ENCODE assay signal across 23 cellular contexts in genomic region chr22:37481347-37481907, GRCh38. TPM values are rescaled to one million over a fixed set of nuclear protein-coding genes. Genes with fewer than 3 reads are reported as not detected.
A peak's percentile ranks its signal among the peaks of the same experiment; 100 is the strongest.
DNase-seq lines count a peak whose midpoint lies in the region; ATAC-seq and TF ChIP-seq lines count a peak whose summit lies in the region.
"Had no signal": no experiment of that assay in that cellular context is flagged by ENCODE, and none has a peak within 500 bp of the region (broad histone marks: within the 10 kb centered on the region; RNA-seq: fewer than 3 reads in every experiment).

No MANE protein-coding gene starts in this region.

- H3K4me1 ChIP-seq in DOHH2 (ENCODE audit: control insufficient read depth, low read length) (peaks cover 75% of the 10 kb centered on the region), H9 (ENCODE audit: insufficient read depth, low read length) (peaks cover under 1% of the 10 kb centered on the region; the same call in 1 of the 2 replicates)
- peaks cover 12 to 32% of the 10 kb centered on the region in 2 donors for H3K4me1 ChIP-seq in naive thymus-derived CD4-positive, alpha-beta T cell (ENCODE audit: control insufficient read depth in 2 of 2, insufficient read depth in 2 of 2, low read length in 2 of 2)
- H3K4me1 ChIP-seq: BE2C, foreskin keratinocyte had no signal

- TF ChIP-seq CTCF in DOHH2 (IDR thresholded peaks at IDR 0.05; ENCODE audit: low read depth, low read length, poor library complexity, severe bottlenecking), result no peak
- TF ChIP-seq CTCF in H9 (conservative IDR thresholded peaks at IDR 0.05), result no peak

- H3K27me3 ChIP-seq in DOHH2 (ENCODE audit: control insufficient read depth, low read length) (no peaks in the 10 kb centered on the region), H9 (ENCODE audit: insufficient read depth, low read length) (no peaks in the 10 kb centered on the region)
- no peaks in the 10 kb centered on the region for H3K27me3 ChIP-seq in naive thymus-derived CD4-positive, alpha-beta T cell (ENCODE audit: control insufficient read depth in 2 of 2, insufficient read depth in 2 of 2, low read length in 2 of 2)
- H3K27me3 ChIP-seq: BE2C, foreskin keratinocyte had no signal

- H3K4me3 ChIP-seq in DOHH2 (ENCODE audit: low read length), result peak overlapping the region; percentile 96
- H3K4me3 ChIP-seq in naive thymus-derived CD4-positive, alpha-beta T cell (ENCODE audit: low read length), result no peak overlapping the region
- H3K4me3 ChIP-seq: coronary artery, tibial artery had no signal

- peaks cover 89% of the 10 kb centered on the region for H3K79me2 ChIP-seq in DOHH2 (ENCODE audit: control insufficient read depth, low read length)
- no peaks in the 10 kb centered on the region for H3K79me2 ChIP-seq in H9 (ENCODE audit: insufficient read depth, low read length)

- peaks cover 29% of the 10 kb centered on the region for H3K4me1 Mint-ChIP-seq in T-helper 1 cell treated with Interleukin-12 subunit alpha and Interleukin-12 subunit beta and Interleukin-4 antibody, amounts not matched to agents 30 μg/mL and 1 μg/mL, for 36 hours (ENCODE audit: low read depth)
- peaks cover 32 to 45% (median 36%) of the 10 kb centered on the region in 7 donors for H3K4me1 Mint-ChIP-seq in naive thymus-derived CD4-positive, alpha-beta T cell
- peaks cover 5 to 27% of the 10 kb centered on the region in 2 experiments for H3K4me1 Mint-ChIP-seq in H9

- H2AFZ ChIP-seq in H9 (ENCODE audit: low read length), result no peak overlapping the region

- H3K9me2 ChIP-seq in DOHH2 (replicated peaks; ENCODE audit: control insufficient read depth, low read length), result no peaks in the 10 kb centered on the region

- ATAC-seq in activated naive CD4-positive, alpha-beta T cell treated with anti-CD3 and anti-CD28 coated beads, Interleukin-2, amount 50 U/mL, for 72 hours, result no peak
- no peak for ATAC-seq in naive thymus-derived CD4-positive, alpha-beta T cell
- no peak for ATAC-seq in HG03520 (IDR thresholded peaks at IDR 0.05; ENCODE audit: unreplicated experiment)
- ATAC-seq: foreskin keratinocyte had no signal

- peaks cover 93% of the 10 kb centered on the region for H3K36me3 ChIP-seq in DOHH2 (ENCODE audit: control insufficient read depth, low read length)
- H3K36me3 ChIP-seq in naive thymus-derived CD4-positive, alpha-beta T cell (ENCODE audit: control insufficient read depth in 2 of 3, insufficient read depth in 3 of 3, low read length in 3 of 3), result peaks cover 11 to 80% (median 25%) of the 10 kb centered on the region in 3 experiments
- H3K36me3 ChIP-seq: BE2C, tibial artery had no signal

- no peak overlapping the region for H2BK12ac ChIP-seq in H9 (ENCODE audit: insufficient read length, low read depth, low read length)

- H3K4me2 ChIP-seq in DOHH2 (ENCODE audit: low read length) (peak overlapping the region; percentile 100), H9 (ENCODE audit: insufficient read depth, insufficient read length, low read length) (no peak overlapping the region)

- no peak overlapping the region for H3K23ac ChIP-seq in H9 (ENCODE audit: insufficient read length, low read depth, low read length)

- H3K18ac ChIP-seq in H9 (ENCODE audit: insufficient read length, low read depth, low read length), result no peak overlapping the region

- H3T11ph ChIP-seq in H9 (ENCODE audit: low read length), result no peak overlapping the region

- H2AK5ac ChIP-seq in H9 (ENCODE audit: insufficient read length, low read length), result no peak overlapping the region

- no peak overlapping the region for H2BK5ac ChIP-seq in H9 (ENCODE audit: insufficient read length, low read length)

- no peaks in the 10 kb centered on the region for H3K9me3 Mint-ChIP-seq in T-helper 1 cell treated with Interleukin-12 subunit alpha and Interleukin-12 subunit beta and Interleukin-4 antibody, amounts not matched to agents 30 μg/mL and 1 μg/mL, for 36 hours
- H3K9me3 Mint-ChIP-seq in activated naive CD4-positive, alpha-beta T cell treated with anti-CD3 and anti-CD28 coated beads, Interleukin-2, amount 50 U/mL, for 72 hours, result no peaks in the 10 kb centered on the region
- peaks cover 0 to 9% (median 0%) of the 10 kb centered on the region in 11 donors for H3K9me3 Mint-ChIP-seq in naive thymus-derived CD4-positive, alpha-beta T cell
- no peaks in the 10 kb centered on the region for H3K9me3 Mint-ChIP-seq in H9
- H3K9me3 Mint-ChIP-seq: neural crest cell had no signal

- H4K91ac ChIP-seq in H9 (ENCODE audit: insufficient read length, low read depth, low read length), result no peak overlapping the region

- no peak overlapping the region for H2BK15ac ChIP-seq in H9 (ENCODE audit: low read depth, low read length)

- no peaks in the 10 kb centered on the region for H3K27me3 Mint-ChIP-seq in T-helper 1 cell treated with Interleukin-12 subunit alpha and Interleukin-12 subunit beta and Interleukin-4 antibody, amounts not matched to agents 30 μg/mL and 1 μg/mL, for 36 hours (ENCODE audit: low read depth)
- no peaks in the 10 kb centered on the region for H3K27me3 Mint-ChIP-seq in naive thymus-derived CD4-positive, alpha-beta T cell
- peaks cover 19% of the 10 kb centered on the region for H3K27me3 Mint-ChIP-seq in H9 (ENCODE audit: low read depth)

- no peak overlapping the region for H2BK20ac ChIP-seq in H9 (ENCODE audit: low read depth, low read length, poor library complexity, severe bottlenecking)

- no peak overlapping the region for H3K14ac ChIP-seq in H9 (ENCODE audit: insufficient read depth, low read length)

- H4K20me1 ChIP-seq in DOHH2 (ENCODE audit: control insufficient read depth, insufficient read depth, low read depth, low read length) (peaks cover 11% of the 10 kb centered on the region; the same call in 1 of the 2 replicates), H9 (ENCODE audit: control insufficient read depth, insufficient read depth, insufficient read length) (no peaks in the 10 kb centered on the region)

- DNase-seq in T-helper 1 cell (no peak), NK-92 (lab: John Stamatoyannopoulos, UW; ENCODE audit: unreplicated experiment) (no peak), H9 (no peak)
- no peak for DNase-seq in activated naive CD4-positive, alpha-beta T cell treated with anti-CD3 and anti-CD28 coated beads, Interleukin-2, amount 50 U/mL, for 72 hours (ENCODE audit: low spot score in 2 of 2)
- no peak for DNase-seq in naive thymus-derived CD4-positive, alpha-beta T cell
- DNase-seq: BE2C, foreskin keratinocyte, GF-D8, Kasumi-1, mesendoderm, NCI-H1105, NCI-H2107, NCI-H526, SIG-M5, tibial artery had no signal

- no peak overlapping the region for H2BK120ac ChIP-seq in H9 (ENCODE audit: low read depth, low read length, poor library complexity, severe bottlenecking)

- no peaks in the 10 kb centered on the region for H3K9me3 ChIP-seq in DOHH2 (ENCODE audit: control insufficient read depth, insufficient read depth, low read length)
- no peaks in the 10 kb centered on the region for H3K9me3 ChIP-seq in naive thymus-derived CD4-positive, alpha-beta T cell (ENCODE audit: control insufficient read depth in 2 of 3, low read length in 3 of 3)
- H3K9me3 ChIP-seq in H9 (ENCODE audit: control insufficient read depth, low read depth, low read length), result no peaks in the 10 kb centered on the region
- H3K9me3 ChIP-seq: BE2C, tibial artery had no signal

- no CpG with 5 or more reads among the region's 12 CpGs for WGBS in H9 (ENCODE audit: extremely low coverage, insufficient read length, low lambda C conversion rate)

- peaks cover 32% of the 10 kb centered on the region for H3F3A ChIP-seq in DOHH2 (ENCODE audit: control insufficient read depth, insufficient read depth)

- POLR2A ChIA-PET in naive thymus-derived CD4-positive, alpha-beta T cell (lab: Charles Lee), result interaction anchor here (1.9 kb wide), 1 partner anchor 9 kb away, joined by 6 read pairs; no protein-coding TSS in a partner anchor

- peaks cover 38% of the 10 kb centered on the region for H3K36me3 Mint-ChIP-seq in T-helper 1 cell treated with Interleukin-12 subunit alpha and Interleukin-12 subunit beta and Interleukin-4 antibody, amounts not matched to agents 30 μg/mL and 1 μg/mL, for 36 hours (ENCODE audit: low read depth)
- peaks cover 15 to 29% of the 10 kb centered on the region in 2 donors for H3K36me3 Mint-ChIP-seq in activated naive CD4-positive, alpha-beta T cell treated with anti-CD3 and anti-CD28 coated beads, Interleukin-2, amount 50 U/mL, for 72 hours
- peaks cover 5 to 30% (median 14%) of the 10 kb centered on the region in 5 donors for H3K36me3 Mint-ChIP-seq in naive thymus-derived CD4-positive, alpha-beta T cell
- no peaks in the 10 kb centered on the region for H3K36me3 Mint-ChIP-seq in H9 (ENCODE audit: insufficient read depth in 1 of 3, low read depth in 3 of 3)

- no peak overlapping the region for H4K8ac ChIP-seq in H9 (replicated peaks; ENCODE audit: insufficient read length, low read depth, low read length)

- no peak overlapping the region for H3K56ac ChIP-seq in H9 (ENCODE audit: insufficient read length, low read depth, low read length)

- no peak overlapping the region for H3K4me3 Mint-ChIP-seq in T-helper 1 cell treated with Interleukin-12 subunit alpha and Interleukin-12 subunit beta and Interleukin-4 antibody, amounts not matched to agents 30 μg/mL and 1 μg/mL, for 36 hours
- peak overlapping the region in 9 of 10 donors; percentile 12 to 99 (median 95) for H3K4me3 Mint-ChIP-seq in naive thymus-derived CD4-positive, alpha-beta T cell
- no peak overlapping the region; a peak in 1 of 5 replicates for H3K4me3 Mint-ChIP-seq in H9
- H3K4me3 Mint-ChIP-seq: neural crest cell had no signal

- intact Hi-C loops in naive thymus-derived CD4-positive, alpha-beta T cell (cut with micrococcal nuclease), result loop anchor here (10.0 kb wide), 3 partner anchors 83 to 957 kb away; partner anchors contain the start of genes CDC42EP1 (in 1 of the 2) and EIF3D (in 1 of the 2)

- H4K5ac ChIP-seq in H9 (ENCODE audit: insufficient read length, low read depth, low read length), result no peak overlapping the region

- H3K23me2 ChIP-seq in H9 (ENCODE audit: insufficient read length, low read depth, low read length, poor library complexity, severe bottlenecking), result peaks cover under 1% of the 10 kb centered on the region

- CTCF ChIA-PET in naive thymus-derived CD4-positive, alpha-beta T cell (lab: Charles Lee), result no interaction called here

- H3K79me1 ChIP-seq in H9 (ENCODE audit: insufficient read depth, low read depth, low read length, poor library complexity, severe bottlenecking), result no peaks in the 10 kb centered on the region

- no peak overlapping the region for H3K9ac ChIP-seq in H9 (ENCODE audit: extremely low read depth, insufficient read length, low read length)

- H3K4ac ChIP-seq in H9 (ENCODE audit: low read depth, low read length), result no peak overlapping the region

- H3K27ac ChIP-seq in DOHH2 (ENCODE audit: low read depth, low read length) (peak overlapping the region; percentile 94), H9 (ENCODE audit: insufficient read length, low read depth, low read length) (no peak overlapping the region)
- H3K27ac ChIP-seq in naive thymus-derived CD4-positive, alpha-beta T cell (ENCODE audit: low read depth, low read length), result peak overlapping the region; percentile 86
- H3K27ac ChIP-seq: 22Rv1, coronary artery, epithelial cell of prostate, foreskin keratinocyte, tibial artery had no signal

- H3K27ac Mint-ChIP-seq in T-helper 1 cell treated with Interleukin-12 subunit alpha and Interleukin-12 subunit beta and Interleukin-4 antibody, amounts not matched to agents 30 μg/mL and 1 μg/mL, for 36 hours, result peak overlapping the region; percentile 34
- peak overlapping the region; percentile 97 to 98 for H3K27ac Mint-ChIP-seq in activated naive CD4-positive, alpha-beta T cell treated with anti-CD3 and anti-CD28 coated beads, Interleukin-2, amount 50 U/mL, for 72 hours
- peak overlapping the region; percentile 90 to 99 (median 95) for H3K27ac Mint-ChIP-seq in naive thymus-derived CD4-positive, alpha-beta T cell
- H3K27ac Mint-ChIP-seq in H9, result no peak overlapping the region

RNA-seq across cellular contexts. Expression of gene MFNG, which starts 4.8 kb away (rescaled TPM):
- 100 to 1,000 TPM in 1 of 2 donors, 10 to 100 TPM in 1; 88.7 to 169 TPM for total RNA-seq in activated naive CD4-positive, alpha-beta T cell treated with anti-CD3 and anti-CD28 coated beads, Interleukin-2, amount 50 U/mL, for 72 hours
- total RNA-seq in naive thymus-derived CD4-positive, alpha-beta T cell, result 100 to 1,000 TPM; 146 to 223 (median 203) TPM
- 100 to 1,000 TPM; 350 to 449 TPM for polyA plus RNA-seq in naive thymus-derived CD4-positive, alpha-beta T cell
- total RNA-seq in H9 (2021), result 2.0 and 3.3 TPM in 2 replicates
- total RNA-seq: HT1080 had no signal

RNA-seq across cellular contexts. Expression of gene CARD10, which starts 37.8 kb away (rescaled TPM):
- under 1 TPM; 0.09 to 0.51 TPM for total RNA-seq in activated naive CD4-positive, alpha-beta T cell treated with anti-CD3 and anti-CD28 coated beads, Interleukin-2, amount 50 U/mL, for 72 hours
- total RNA-seq in naive thymus-derived CD4-positive, alpha-beta T cell, result 1 to 10 TPM in 1 of 5 experiments, under 1 TPM in 3, not detected in 1; 0.13 to 1.0 (median 0.57) TPM
- under 1 TPM in 1 of 2 donors, not detected in 1; 0.69 TPM for polyA plus RNA-seq in naive thymus-derived CD4-positive, alpha-beta T cell
- 17.1 and 17.7 TPM in 2 replicates for total RNA-seq in H9 (2021)

RNA-seq across cellular contexts. Expression of gene ELFN2, which starts 54.1 kb away (rescaled TPM):
- 1 to 10 TPM in 1 of 2 donors, under 1 TPM in 1; 0.41 to 2.0 TPM for total RNA-seq in activated naive CD4-positive, alpha-beta T cell treated with anti-CD3 and anti-CD28 coated beads, Interleukin-2, amount 50 U/mL, for 72 hours
- total RNA-seq in naive thymus-derived CD4-positive, alpha-beta T cell, result under 1 TPM; 0.10 to 0.66 (median 0.57) TPM
- polyA plus RNA-seq in naive thymus-derived CD4-positive, alpha-beta T cell, result not detected
- 0.64 and 0.70 TPM in 2 replicates for total RNA-seq in H9 (2021)

Comparison
In these comparisons a context has a peak if more than half of its experiments do, and no peak if none do; other contexts are left out.
1. H3K27ac Mint-ChIP-seq: peak in T-helper 1 cell treated with Interleukin-12 subunit alpha and Interleukin-12 subunit beta and Interleukin-4 antibody, amounts not matched to agents 30 μg/mL and 1 μg/mL, for 36 hours (single experiment), activated naive CD4-positive, alpha-beta T cell treated with anti-CD3 and anti-CD28 coated beads, Interleukin-2, amount 50 U/mL, for 72 hours (2 of 2) and naive thymus-derived CD4-positive, alpha-beta T cell (9 of 9); none in H9 (0 of 3).
2. H3K4me3 Mint-ChIP-seq: peak in naive thymus-derived CD4-positive, alpha-beta T cell (9 of 10); none in T-helper 1 cell treated with Interleukin-12 subunit alpha and Interleukin-12 subunit beta and Interleukin-4 antibody, amounts not matched to agents 30 μg/mL and 1 μg/mL, for 36 hours (single experiment) and H9 (0 of 2).
3. RNA of gene MFNG, which starts 4.8 kb away (total RNA-seq): 146 to 223 TPM in naive thymus-derived CD4-positive, alpha-beta T cell and 88.7 to 169 TPM in activated naive CD4-positive, alpha-beta T cell treated with anti-CD3 and anti-CD28 coated beads, Interleukin-2, amount 50 U/mL, for 72 hours; 2.0 to 3.3 TPM in H9; every median in the first group is over 10 times any median in the second.